14 cellular contexts compared by ENCODE assay signal in genomic region chr7:154858836-154859537, GRCh38.
DNase-seq lines count a peak whose midpoint lies in the region; ATAC-seq and TF ChIP-seq lines count a peak whose summit lies in the region.
"Had no signal": no experiment of that assay in that cellular context is flagged by ENCODE, and none has a peak within 500 bp of the region (broad histone marks: within the 10 kb centered on the region; RNA-seq: fewer than 3 reads in every experiment).

No MANE protein-coding gene starts in this region.

- no peak overlapping the region for H3K4me2 ChIP-seq in neuronal stem cell (ENCODE audit: insufficient read depth, low read length, poor library complexity, severe bottlenecking)

- no peak overlapping the region for H4K8ac ChIP-seq in neuronal stem cell (ENCODE audit: low read depth, low read length)

- H3K4me3 ChIP-seq in Peyer's patch (no peak overlapping the region), endodermal cell (ENCODE audit: low read length) (no peak overlapping the region), neuronal stem cell (ENCODE audit: low read length in 2 of 2) (no peak overlapping the region), upper lobe of right lung (no peak overlapping the region)

- H3K27me3 Mint-ChIP-seq in endodermal cell (ENCODE audit: insufficient read depth): peaks cover 4% of the 10 kb centered on the region
- H3K27me3 Mint-ChIP-seq in activated T-cell treated with anti-CD3 and anti-CD28 coated beads, Interleukin-2, amount 50 U/mL, for 24 hours: peaks cover 4% of the 10 kb centered on the region

- no peaks in the 10 kb centered on the region for H3K9me3 ChIP-seq in Peyer's patch
- H3K9me3 ChIP-seq in endodermal cell (ENCODE audit: control insufficient read depth, low read length): no peaks in the 10 kb centered on the region
- H3K9me3 ChIP-seq in neuronal stem cell (replicated peaks in 1 of 2; ENCODE audit: control insufficient read depth in 2 of 2, insufficient read depth in 1 of 2, low read depth in 1 of 2, low read length in 2 of 2): peaks cover 0 to 1% of the 10 kb centered on the region in 2 donors
- no peaks in the 10 kb centered on the region for H3K9me3 ChIP-seq in upper lobe of right lung
- H3K9me3 ChIP-seq: BE2C had no signal

- H3K4me3 Mint-ChIP-seq in endodermal cell: no peak overlapping the region
- H3K4me3 Mint-ChIP-seq in activated T-cell treated with anti-CD3 and anti-CD28 coated beads, Interleukin-2, amount 50 U/mL, for 24 hours: no peak overlapping the region
- H3K4me3 Mint-ChIP-seq: CD4-positive, alpha-beta memory T cell; H9 had no signal

- 92% methylated on average over 15 to 19 of the region's 19 CpGs for WGBS in endodermal cell (ENCODE audit: insufficient coverage in 1 of 2, insufficient read length in 1 of 2), 2 experiments
- no CpG with 5 or more reads among the region's 19 CpGs for WGBS in neuronal stem cell (ENCODE audit: extremely low coverage in 2 of 2, insufficient read length in 2 of 2, insufficient replicate concordance in 1 of 2), 2 donors

- intact Hi-C loops in upper lobe of right lung (cut with DNase I): no loop called here

- H2BK120ac ChIP-seq in neuronal stem cell (ENCODE audit: low read depth, low read length): no peak overlapping the region

- H2BK15ac ChIP-seq in neuronal stem cell (ENCODE audit: low read length): no peak overlapping the region

- H2AK5ac ChIP-seq in neuronal stem cell (ENCODE audit: low read depth, low read length): no peak overlapping the region

- in situ Hi-C loops in ACHN (cut with HindIII; ENCODE audit: low pct_ligation_motif_present, low pct_unique_long_range_greater_than_20kb, low sequenced_read_pairs): no loop called here

- peaks cover 1% of the 10 kb centered on the region for H3K9me3 Mint-ChIP-seq in endodermal cell
- H3K9me3 Mint-ChIP-seq in activated T-cell treated with anti-CD3 and anti-CD28 coated beads, Interleukin-2, amount 50 U/mL, for 24 hours: no peaks in the 10 kb centered on the region
- H3K9me3 Mint-ChIP-seq: CD4-positive, alpha-beta memory T cell; H9 had no signal

- H3K4ac ChIP-seq in neuronal stem cell (ENCODE audit: low read length): no peak overlapping the region

- DNase-seq in Peyer's patch: peak in 2 of 3 donors; percentile 39 to 45
- peak; percentile 33 for DNase-seq in endodermal cell
- DNase-seq in neuronal stem cell (ENCODE audit: low spot score): no peak
- DNase-seq in upper lobe of right lung: peak; percentile 60
- DNase-seq in activated T-cell treated with anti-CD3 and anti-CD28 coated beads, Interleukin-2, amount 50 U/mL, for 24 hours: no peak
- no peak for DNase-seq in ACHN
- DNase-seq: BE2C; CD4-positive, alpha-beta memory T cell; DMS79 treated with DMSO at 0.1 percent for 48 hours; EL; GOT3 had no signal

- no peak overlapping the region for H3K27ac Mint-ChIP-seq in endodermal cell
- no peak overlapping the region for H3K27ac Mint-ChIP-seq in activated T-cell treated with anti-CD3 and anti-CD28 coated beads, Interleukin-2, amount 50 U/mL, for 24 hours
- H3K27ac Mint-ChIP-seq: CD4-positive, alpha-beta memory T cell had no signal

- H3K36me3 Mint-ChIP-seq in endodermal cell (ENCODE audit: low read depth): no peaks in the 10 kb centered on the region
- no peaks in the 10 kb centered on the region for H3K36me3 Mint-ChIP-seq in activated T-cell treated with anti-CD3 and anti-CD28 coated beads, Interleukin-2, amount 50 U/mL, for 24 hours (ENCODE audit: low read depth)
- H3K36me3 Mint-ChIP-seq: CD4-positive, alpha-beta memory T cell had no signal

- H3K4me1 ChIP-seq in Peyer's patch: no peaks in the 10 kb centered on the region
- H3K4me1 ChIP-seq in endodermal cell (ENCODE audit: control insufficient read depth, insufficient read depth, low read length): no peaks in the 10 kb centered on the region
- H3K4me1 ChIP-seq in neuronal stem cell (ENCODE audit: control insufficient read depth in 2 of 2, insufficient read depth in 1 of 2, low read depth in 1 of 2, low read length in 2 of 2): peaks cover 0 to 9% of the 10 kb centered on the region in 2 donors
- no peaks in the 10 kb centered on the region for H3K4me1 ChIP-seq in upper lobe of right lung

- no peaks in the 10 kb centered on the region for H3K79me1 ChIP-seq in neuronal stem cell (ENCODE audit: low read depth, low read length)

- TF ChIP-seq POLR2A in Peyer's patch (IDR thresholded peaks at IDR 0.05): no peak

- peaks cover 20% of the 10 kb centered on the region for H3K4me1 Mint-ChIP-seq in endodermal cell
- no peaks in the 10 kb centered on the region for H3K4me1 Mint-ChIP-seq in activated T-cell treated with anti-CD3 and anti-CD28 coated beads, Interleukin-2, amount 50 U/mL, for 24 hours (ENCODE audit: low read depth)
- H3K4me1 Mint-ChIP-seq: CD4-positive, alpha-beta memory T cell had no signal

- H3K36me3 ChIP-seq in Peyer's patch (no peaks in the 10 kb centered on the region), endodermal cell (ENCODE audit: control insufficient read depth, insufficient read depth, low read length) (no peaks in the 10 kb centered on the region), neuronal stem cell (replicated peaks in 1 of 2; ENCODE audit: control insufficient read depth in 2 of 2, insufficient read depth in 2 of 2, low read length in 2 of 2) (no peaks in the 10 kb centered on the region), upper lobe of right lung (no peaks in the 10 kb centered on the region)
- H3K36me3 ChIP-seq: BE2C had no signal

- peak overlapping the region; percentile 43 for H3K14ac ChIP-seq in neuronal stem cell (ENCODE audit: low read length)

- H3K9ac ChIP-seq in endodermal cell (ENCODE audit: extremely low read depth, low read length, poor library complexity, severe bottlenecking) (no peak overlapping the region), neuronal stem cell (ENCODE audit: low read depth, low read length, poor library complexity) (no peak overlapping the region)

- no peak overlapping the region for H3K23ac ChIP-seq in neuronal stem cell (ENCODE audit: low read depth, low read length, poor library complexity)

- TF ChIP-seq CTCF in Peyer's patch (IDR thresholded peaks at IDR 0.05) (no peak), endodermal cell (conservative IDR thresholded peaks at IDR 0.05) (no peak), upper lobe of right lung (IDR thresholded peaks at IDR 0.05) (no peak)

- H3K27ac ChIP-seq in Peyer's patch (no peak overlapping the region), endodermal cell (ENCODE audit: low read depth, low read length) (no peak overlapping the region), neuronal stem cell (replicated peaks; ENCODE audit: low read length) (no peak overlapping the region), upper lobe of right lung (no peak overlapping the region)
- H3K27ac ChIP-seq: C4-2B had no signal

- H2BK12ac ChIP-seq in neuronal stem cell (ENCODE audit: low read length): no peak overlapping the region

- no peak overlapping the region for H4K91ac ChIP-seq in neuronal stem cell (ENCODE audit: low read depth, low read length, poor library complexity)

- ATAC-seq in upper lobe of right lung (no peak), GM19397 (IDR thresholded peaks at IDR 0.05; ENCODE audit: unreplicated experiment) (no peak)

- H3K27me3 ChIP-seq in Peyer's patch (no peaks in the 10 kb centered on the region), endodermal cell (ENCODE audit: control insufficient read depth, insufficient read depth, low read length, poor library complexity, severe bottlenecking) (no peaks in the 10 kb centered on the region), neuronal stem cell (ENCODE audit: control insufficient read depth in 3 of 3, insufficient read depth in 3 of 3, low read depth in 1 of 3, low read length in 3 of 3) (peaks cover 0 to 10% (median 0%) of the 10 kb centered on the region in 3 experiments), upper lobe of right lung (no peaks in the 10 kb centered on the region)
- H3K27me3 ChIP-seq: BE2C had no signal

- no peak overlapping the region for H2BK5ac ChIP-seq in neuronal stem cell (ENCODE audit: low read length)

- no peak overlapping the region for H2AFZ ChIP-seq in neuronal stem cell (ENCODE audit: low read length)

- peak overlapping the region; percentile 23 for H3K18ac ChIP-seq in neuronal stem cell (ENCODE audit: low read length)

Comparison
In these comparisons a context has a peak if more than half of its experiments do, and no peak if none do; other contexts are left out.
1. DNase-seq: peak in Peyer's patch (2 of 3), endodermal cell (single experiment) and upper lobe of right lung (single experiment); none in neuronal stem cell (single experiment), activated T-cell treated with anti-CD3 and anti-CD28 coated beads, Interleukin-2, amount 50 U/mL, for 24 hours (single experiment) and ACHN (single experiment).